In the genomic region with DNA sequence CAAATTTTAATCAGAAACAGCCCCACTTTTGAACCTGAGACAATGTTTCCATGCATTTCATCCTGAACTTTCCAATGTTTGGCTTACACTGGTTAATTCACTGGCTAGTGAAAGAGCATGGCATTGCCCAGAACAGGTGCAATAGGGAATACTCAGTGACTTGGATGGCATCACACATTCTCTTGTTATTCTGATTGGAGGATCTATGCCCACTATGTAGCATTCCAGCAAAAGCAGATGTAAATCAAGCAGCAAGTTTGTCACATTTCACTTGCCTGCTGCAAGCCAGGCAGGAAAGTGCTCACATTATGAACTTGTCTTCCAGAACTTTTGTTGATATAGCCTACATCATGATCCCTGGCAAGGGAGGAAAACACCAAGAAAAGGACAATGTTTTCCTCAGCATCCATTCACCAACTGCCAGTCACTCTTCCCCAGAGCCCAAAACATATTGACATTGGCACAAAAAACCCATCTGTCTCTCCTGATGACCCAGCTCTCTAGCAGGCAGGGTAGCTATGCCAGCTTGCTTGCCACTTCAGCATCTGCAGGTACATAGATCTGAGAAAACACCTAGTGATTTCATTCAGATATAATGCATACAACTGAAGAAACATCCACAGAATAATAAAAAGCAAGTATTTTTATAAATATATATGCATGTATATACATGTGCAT, we compare ENCODE assay signal across 19 cellular contexts.
DNase-seq lines count a peak whose midpoint lies in the region; ATAC-seq and TF ChIP-seq lines count a peak whose summit lies in the region.
"Had no signal": no experiment of that assay in that cellular context is flagged by ENCODE, and none has a peak within 500 bp of the region (broad histone marks: within the 10 kb centered on the region; RNA-seq: fewer than 3 reads in every experiment).

No MANE protein-coding gene starts in this region.

- no peak overlapping the region for H3K4me3 ChIP-seq in breast epithelium
- H3K4me3 ChIP-seq in naive thymus-derived CD4-positive, alpha-beta T cell (ENCODE audit: low read length), result no peak overlapping the region
- no peak overlapping the region for H3K4me3 ChIP-seq in OCI-LY7 (ENCODE audit: low read depth, low read length, poor library complexity, severe bottlenecking)

- POLR2A ChIA-PET in MCF 10A (lab: Yijun Ruan, JAX) (interaction anchor here (0.7 to 1.4 kb wide), 4 partner anchors 10 to 77 kb away, joined by 3 to 7 read pairs (median 4); no protein-coding TSS in a partner anchor), OCI-LY7 (lab: Charles Lee) (interaction anchor here (0.6 to 1.1 kb wide), 4 partner anchors 7 to 59 kb away, joined by 3 to 5 read pairs (median 4); no protein-coding TSS in a partner anchor)
- POLR2A ChIA-PET in naive thymus-derived CD4-positive, alpha-beta T cell (lab: Charles Lee), result no interaction called here

- H3K27me3 ChIP-seq in breast epithelium, result no peaks in the 10 kb centered on the region
- H3K27me3 ChIP-seq in naive thymus-derived CD4-positive, alpha-beta T cell (ENCODE audit: control insufficient read depth in 2 of 2, insufficient read depth in 2 of 2, low read length in 2 of 2), result no peaks in the 10 kb centered on the region

- H3K9me3 ChIP-seq in breast epithelium, result no peaks in the 10 kb centered on the region
- H3K9me3 ChIP-seq in naive thymus-derived CD4-positive, alpha-beta T cell (ENCODE audit: control insufficient read depth in 2 of 3, low read length in 3 of 3), result no peaks in the 10 kb centered on the region
- H3K9me3 ChIP-seq in OCI-LY7 (ENCODE audit: low read length), result no peaks in the 10 kb centered on the region

- no peaks in the 10 kb centered on the region for H3K79me2 ChIP-seq in OCI-LY7 (ENCODE audit: insufficient read depth, low read depth, low read length)

- no peak for TF ChIP-seq POLR2A in breast epithelium (IDR thresholded peaks at IDR 0.05)

- H3K4me2 ChIP-seq in OCI-LY7 (ENCODE audit: low read length), result no peak overlapping the region

- no peak for ATAC-seq in naive thymus-derived CD4-positive, alpha-beta T cell
- ATAC-seq: Right ventricle myocardium inferior had no signal

- no peak overlapping the region for H2AFZ ChIP-seq in OCI-LY7 (ENCODE audit: low read length)

- H3K36me3 Mint-ChIP-seq in MCF 10A (ENCODE audit: insufficient read depth, unreplicated experiment), result peaks cover 25% of the 10 kb centered on the region
- peaks cover 100% of the 10 kb centered on the region for H3K36me3 Mint-ChIP-seq in dendritic cell treated with granulocyte-macrophage colony-stimulating factor and Interleukin-4, amounts not matched to agents 40 ng/mL and 50 ng/mL, for 4 days (ENCODE audit: low read depth)
- peaks cover 0 to 7% (median under 1%) of the 10 kb centered on the region in 5 donors for H3K36me3 Mint-ChIP-seq in naive thymus-derived CD4-positive, alpha-beta T cell

- BruUV-seq in MCF 10A (replicated peaks; lab: Mats Ljungman, UMichigan) (no TSS peak), OCI-LY7 (replicated peaks; lab: Mats Ljungman, UMichigan) (no TSS peak)

- no peak overlapping the region for H3K4me3 Mint-ChIP-seq in MCF 10A (ENCODE audit: unreplicated experiment)
- no peak overlapping the region for H3K4me3 Mint-ChIP-seq in dendritic cell treated with granulocyte-macrophage colony-stimulating factor and Interleukin-4, amounts not matched to agents 40 ng/mL and 50 ng/mL, for 4 days
- H3K4me3 Mint-ChIP-seq in naive thymus-derived CD4-positive, alpha-beta T cell, result no peak overlapping the region
- H3K4me3 Mint-ChIP-seq: CD8-positive, alpha-beta memory T cell; H9 had no signal

- H3K27me3 Mint-ChIP-seq in MCF 10A (ENCODE audit: insufficient read depth, unreplicated experiment), result no peaks in the 10 kb centered on the region
- H3K27me3 Mint-ChIP-seq in dendritic cell treated with granulocyte-macrophage colony-stimulating factor and Interleukin-4, amounts not matched to agents 40 ng/mL and 50 ng/mL, for 4 days, result no peaks in the 10 kb centered on the region
- H3K27me3 Mint-ChIP-seq in naive thymus-derived CD4-positive, alpha-beta T cell, result no peaks in the 10 kb centered on the region

- intact Hi-C loops in MCF 10A (cut with micrococcal nuclease) (no loop called here), breast epithelium (cut with DNase I; ENCODE audit: low total_unique reads) (no loop called here), OCI-LY7 (cut with micrococcal nuclease; ENCODE audit: unreplicated experiment) (no loop called here)
- intact Hi-C loops in dendritic cell treated with granulocyte-macrophage colony-stimulating factor and Interleukin-4, amounts not matched to agents 40 ng/mL and 50 ng/mL, for 4 days (cut with micrococcal nuclease), result no loop called here
- intact Hi-C loops in naive thymus-derived CD4-positive, alpha-beta T cell (cut with micrococcal nuclease), result no loop called here

- no peaks in the 10 kb centered on the region for H4K20me1 ChIP-seq in OCI-LY7 (ENCODE audit: insufficient read depth, low read length)

- H3K27ac ChIP-seq in breast epithelium, result no peak overlapping the region
- H3K27ac ChIP-seq in naive thymus-derived CD4-positive, alpha-beta T cell (ENCODE audit: low read depth, low read length), result no peak overlapping the region
- H3K27ac ChIP-seq in OCI-LY7 (ENCODE audit: low read depth, low read length, poor library complexity, severe bottlenecking), result no peak overlapping the region

- H3K4me1 Mint-ChIP-seq in MCF 10A (ENCODE audit: insufficient read depth, unreplicated experiment), result peaks cover 26% of the 10 kb centered on the region
- peaks cover 43% of the 10 kb centered on the region for H3K4me1 Mint-ChIP-seq in dendritic cell treated with granulocyte-macrophage colony-stimulating factor and Interleukin-4, amounts not matched to agents 40 ng/mL and 50 ng/mL, for 4 days (ENCODE audit: low read depth)
- H3K4me1 Mint-ChIP-seq in naive thymus-derived CD4-positive, alpha-beta T cell, result peaks cover 0 to 3% (median 0%) of the 10 kb centered on the region in 7 donors

- TF ChIP-seq CTCF in MCF 10A (IDR thresholded peaks at IDR 0.05; ENCODE audit: unreplicated experiment) (no peak), breast epithelium (IDR thresholded peaks at IDR 0.05) (no peak), OCI-LY7 (conservative IDR thresholded peaks at IDR 0.05; ENCODE audit: low read length) (no peak)

- H3K4me1 ChIP-seq in breast epithelium (no peaks in the 10 kb centered on the region), OCI-LY7 (ENCODE audit: insufficient read depth, low read length, poor library complexity, severe bottlenecking) (no peaks in the 10 kb centered on the region)
- H3K4me1 ChIP-seq in naive thymus-derived CD4-positive, alpha-beta T cell (ENCODE audit: control insufficient read depth in 2 of 2, insufficient read depth in 2 of 2, low read length in 2 of 2), result no peaks in the 10 kb centered on the region

- CTCF ChIA-PET in MCF 10A (lab: Yijun Ruan, JAX) (interaction anchor here (0.7 to 1.1 kb wide), 3 partner anchors 9 to 118 kb away, joined by 3 read pairs; no protein-coding TSS in a partner anchor), OCI-LY7 (lab: Charles Lee; ENCODE audit: unreplicated experiment) (no interaction called here)
- CTCF ChIA-PET in naive thymus-derived CD4-positive, alpha-beta T cell (lab: Charles Lee), result no interaction called here

- H3K36me3 ChIP-seq in breast epithelium (no peaks in the 10 kb centered on the region), OCI-LY7 (ENCODE audit: insufficient read depth, low read length) (no peaks in the 10 kb centered on the region)
- no peaks in the 10 kb centered on the region for H3K36me3 ChIP-seq in naive thymus-derived CD4-positive, alpha-beta T cell (ENCODE audit: control insufficient read depth in 2 of 3, insufficient read depth in 3 of 3, low read length in 3 of 3)

- no peaks in the 10 kb centered on the region for H3K9me2 ChIP-seq in OCI-LY7 (ENCODE audit: insufficient read depth, low read length)

- DNase-seq in MCF 10A (ENCODE audit: unreplicated experiment) (no peak), breast epithelium (ENCODE audit: low spot score in 2 of 2) (no peak), NCI-H446 (lab: John Stamatoyannopoulos, UW) (peak; percentile 9 to 48), AG08395 (ENCODE audit: low spot score) (no peak), OCI-LY7 (ENCODE audit: low spot score) (no peak)
- no peak for DNase-seq in naive thymus-derived CD4-positive, alpha-beta T cell
- DNase-seq: CD8-positive, alpha-beta memory T cell; DND-41; H9; Kasumi-1; MM.1S; NCI-H1417 treated with DMSO at 0.1 percent for 48 hours; NCI-H187 treated with DMSO at 0.1 percent for 48 hours; NCI-H526; NK-92 treated with Interleukin-12 subunit alpha and Interleukin-12 subunit beta, amount 100 ng/mL, for 24 hours; SW 1271; T-helper 2 cell had no signal

- peak overlapping the region; percentile 47 for H3K27ac Mint-ChIP-seq in MCF 10A (ENCODE audit: low read depth, unreplicated experiment)
- peak overlapping the region; percentile 51 for H3K27ac Mint-ChIP-seq in dendritic cell treated with granulocyte-macrophage colony-stimulating factor and Interleukin-4, amounts not matched to agents 40 ng/mL and 50 ng/mL, for 4 days
- H3K27ac Mint-ChIP-seq in naive thymus-derived CD4-positive, alpha-beta T cell, result no peak overlapping the region
- H3K27ac Mint-ChIP-seq: H9 had no signal

- H3K9me3 Mint-ChIP-seq in MCF 10A (ENCODE audit: unreplicated experiment), result no peaks in the 10 kb centered on the region
- H3K9me3 Mint-ChIP-seq in dendritic cell treated with granulocyte-macrophage colony-stimulating factor and Interleukin-4, amounts not matched to agents 40 ng/mL and 50 ng/mL, for 4 days, result no peaks in the 10 kb centered on the region
- no peaks in the 10 kb centered on the region for H3K9me3 Mint-ChIP-seq in naive thymus-derived CD4-positive, alpha-beta T cell
- H3K9me3 Mint-ChIP-seq: CD8-positive, alpha-beta memory T cell; H9 had no signal

Comparison
In these comparisons a context has a peak if more than half of its experiments do, and no peak if none do; other contexts are left out.
1. DNase-seq: peak in NCI-H446 (2 of 2); none in MCF 10A (single experiment), breast epithelium (0 of 2), AG08395 (single experiment), naive thymus-derived CD4-positive, alpha-beta T cell (0 of 9) and OCI-LY7 (single experiment).
2. H3K27ac Mint-ChIP-seq: peak in MCF 10A (single experiment) and dendritic cell treated with granulocyte-macrophage colony-stimulating factor and Interleukin-4, amounts not matched to agents 40 ng/mL and 50 ng/mL, for 4 days (single experiment); none in naive thymus-derived CD4-positive, alpha-beta T cell (0 of 9).